In the genomic region with DNA sequence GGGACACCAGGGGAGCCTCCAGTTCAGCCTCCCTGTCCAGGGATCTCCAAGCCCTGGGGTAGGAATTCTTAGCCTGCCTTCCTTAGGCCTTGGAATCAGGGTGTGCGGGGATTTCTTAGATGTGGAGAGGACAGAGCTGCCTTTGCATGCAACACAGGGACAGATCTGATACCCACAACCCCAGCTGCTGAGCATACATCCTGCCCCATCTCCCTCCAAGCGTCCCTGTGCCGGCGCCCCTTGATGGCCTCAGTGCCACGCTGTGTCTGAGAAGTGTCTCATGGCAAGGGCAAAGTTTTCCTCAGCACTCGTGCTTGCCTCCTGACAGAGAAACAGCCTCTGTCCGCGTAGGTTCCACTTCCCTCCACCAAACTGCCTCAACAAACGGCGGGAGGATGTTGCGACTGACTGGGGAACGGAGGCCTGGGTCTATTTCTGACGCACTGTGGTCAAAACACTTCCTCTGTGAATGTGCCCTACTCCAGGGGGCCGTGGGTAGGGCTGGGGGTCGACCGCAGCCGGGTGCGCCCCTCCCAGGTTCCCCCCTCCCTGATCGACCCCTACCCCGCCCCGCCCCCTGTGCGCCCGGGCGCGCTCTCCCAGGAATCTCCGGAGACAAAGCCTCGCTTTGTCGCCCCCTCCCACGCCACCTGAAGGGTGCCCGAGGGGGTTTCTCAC, we compare ENCODE assay signal across 7 cellular contexts. TPM values are rescaled to one million over a fixed set of nuclear protein-coding genes. Genes with fewer than 3 reads are reported as not detected.
A peak's percentile ranks its signal among the peaks of the same experiment; 100 is the strongest.
DNase-seq lines count a peak whose midpoint lies in the region; ATAC-seq, FAIRE-seq and TF ChIP-seq lines count a peak whose summit lies in the region.

No MANE protein-coding gene starts in this region.

- H3K27ac Mint-ChIP-seq in activated T-helper 2 cell treated with anti-CD3 and anti-CD28 coated beads, Interferon-gamma antibody, Interleukin-2, Interleukin-4, amounts not matched to agents 10 μg/mL and 5 μg/mL and 100 μg/mL, durations not matched to agents 14 hours and 24 hours and 36 hours, result peak overlapping the region; percentile 94
- peak overlapping the region; percentile 99 for H3K27ac Mint-ChIP-seq in glutamatergic neuron (ENCODE audit: unreplicated experiment)

- no peaks in the 10 kb centered on the region for H3K9me3 ChIP-seq in Peyer's patch

- no peak for FAIRE-seq in RCC 7860 (lab: Jason Lieb, UNC)

- no peaks in the 10 kb centered on the region for H3K9me3 Mint-ChIP-seq in activated T-helper 2 cell treated with anti-CD3 and anti-CD28 coated beads, Interferon-gamma antibody, Interleukin-2, Interleukin-4, amounts not matched to agents 10 μg/mL and 5 μg/mL and 100 μg/mL, durations not matched to agents 14 hours and 24 hours and 36 hours
- H3K9me3 Mint-ChIP-seq in glutamatergic neuron (ENCODE audit: unreplicated experiment), result peaks cover 24% of the 10 kb centered on the region

- no peaks in the 10 kb centered on the region for H3K27me3 Mint-ChIP-seq in activated T-helper 2 cell treated with anti-CD3 and anti-CD28 coated beads, Interferon-gamma antibody, Interleukin-2, Interleukin-4, amounts not matched to agents 10 μg/mL and 5 μg/mL and 100 μg/mL, durations not matched to agents 14 hours and 24 hours and 36 hours (ENCODE audit: low read depth)
- peaks cover 19% of the 10 kb centered on the region for H3K27me3 Mint-ChIP-seq in glutamatergic neuron (ENCODE audit: unreplicated experiment)

- no peak for TF ChIP-seq CTCF in Peyer's patch (IDR thresholded peaks at IDR 0.05)
- no peak for TF ChIP-seq CTCF in glutamatergic neuron (IDR thresholded peaks at IDR 0.05; ENCODE audit: partially characterized antibody, unreplicated experiment)

- H3K27ac ChIP-seq in Peyer's patch, result peak overlapping the region; percentile 92 to 98 (median 94)
- peak overlapping the region; percentile 48 for H3K27ac ChIP-seq in rectal smooth muscle tissue (ENCODE audit: low read depth, low read length)

- H3K27me3 ChIP-seq in Peyer's patch, result no peaks in the 10 kb centered on the region
- no peaks in the 10 kb centered on the region for H3K27me3 ChIP-seq in rectal smooth muscle tissue (ENCODE audit: control insufficient read depth, insufficient read depth, low read length)

- DNase-seq in Peyer's patch (peak; percentile 64 to 92 (median 88)), glutamatergic neuron (peak; percentile 60), RCC 7860 (ENCODE audit: low spot score) (no peak)
- peak; percentile 64 for DNase-seq in activated T-helper 2 cell treated with anti-CD3 and anti-CD28 coated beads, Interferon-gamma antibody, Interleukin-2, Interleukin-4, amounts not matched to agents 10 μg/mL and 5 μg/mL and 100 μg/mL, durations not matched to agents 14 hours and 24 hours and 36 hours (ENCODE audit: low spot score)

- ATAC-seq in GM18870 (IDR thresholded peaks at IDR 0.05; ENCODE audit: unreplicated experiment), result peak; percentile 13
- peak; percentile 15 for ATAC-seq in HG02970 (IDR thresholded peaks at IDR 0.05; ENCODE audit: low FRiP score, unreplicated experiment)

- H3K4me3 ChIP-seq in Peyer's patch, result peak overlapping the region; percentile 68 to 79 (median 72)
- peak overlapping the region; percentile 97 for H3K4me3 ChIP-seq in rectal smooth muscle tissue (ENCODE audit: low read length)

- TF ChIP-seq POLR2A in Peyer's patch (IDR thresholded peaks at IDR 0.05), result peak; percentile 17 to 46

- peak overlapping the region; percentile 97 for H3K4me3 Mint-ChIP-seq in activated T-helper 2 cell treated with anti-CD3 and anti-CD28 coated beads, Interferon-gamma antibody, Interleukin-2, Interleukin-4, amounts not matched to agents 10 μg/mL and 5 μg/mL and 100 μg/mL, durations not matched to agents 14 hours and 24 hours and 36 hours (ENCODE audit: low read depth)
- H3K4me3 Mint-ChIP-seq in glutamatergic neuron (ENCODE audit: unreplicated experiment), result peak overlapping the region; percentile 94

- H3K9ac ChIP-seq in rectal smooth muscle tissue (ENCODE audit: low read length), result peak overlapping the region; percentile 82

- H3K36me3 ChIP-seq in Peyer's patch (peaks cover 0 to 27% (median 0%) of the 10 kb centered on the region in 3 donors), rectal smooth muscle tissue (ENCODE audit: control insufficient read depth, insufficient read depth, low read length) (peaks cover 8% of the 10 kb centered on the region)

- intact Hi-C loops in activated T-helper 2 cell treated with anti-CD3 and anti-CD28 coated beads, Interferon-gamma antibody, Interleukin-2, Interleukin-4, amounts not matched to agents 10 μg/mL and 5 μg/mL and 100 μg/mL, durations not matched to agents 14 hours and 24 hours and 36 hours (cut with micrococcal nuclease), result loop anchor here (1.0 to 10.0 kb wide), 7 partner anchors 14 to 730 kb away; a partner anchor contains a TSS

- peaks cover 64% of the 10 kb centered on the region for H3K4me1 Mint-ChIP-seq in activated T-helper 2 cell treated with anti-CD3 and anti-CD28 coated beads, Interferon-gamma antibody, Interleukin-2, Interleukin-4, amounts not matched to agents 10 μg/mL and 5 μg/mL and 100 μg/mL, durations not matched to agents 14 hours and 24 hours and 36 hours (ENCODE audit: low read depth)
- H3K4me1 Mint-ChIP-seq in glutamatergic neuron (ENCODE audit: low read depth, unreplicated experiment), result peaks cover 27% of the 10 kb centered on the region

- H3K4me1 ChIP-seq in Peyer's patch, result peaks cover 0 to 45% (median 28%) of the 10 kb centered on the region in 4 donors
- H3K4me1 ChIP-seq in rectal smooth muscle tissue (ENCODE audit: control insufficient read depth, insufficient read depth, low read length), result peaks cover 3% of the 10 kb centered on the region

- peaks cover 47% of the 10 kb centered on the region for H3K36me3 Mint-ChIP-seq in activated T-helper 2 cell treated with anti-CD3 and anti-CD28 coated beads, Interferon-gamma antibody, Interleukin-2, Interleukin-4, amounts not matched to agents 10 μg/mL and 5 μg/mL and 100 μg/mL, durations not matched to agents 14 hours and 24 hours and 36 hours (ENCODE audit: low read depth)
- H3K36me3 Mint-ChIP-seq in glutamatergic neuron (ENCODE audit: unreplicated experiment), result peaks cover 5% of the 10 kb centered on the region

RNA-seq across cellular contexts. Expression of a gene that starts 0.9 kb away (rescaled TPM):
- 100 to 1,000 TPM; 154 to 291 (median 223) TPM for total RNA-seq in Peyer's patch
- 47.8 and 51.8 TPM in 2 replicates for total RNA-seq in activated T-helper 2 cell treated with anti-CD3 and anti-CD28 coated beads, Interferon-gamma antibody, Interleukin-2, Interleukin-4, amounts not matched to agents 10 μg/mL and 5 μg/mL and 100 μg/mL, durations not matched to agents 14 hours and 24 hours and 36 hours
- 782 TPM for total RNA-seq in glutamatergic neuron (ENCODE audit: unreplicated experiment)

RNA-seq across cellular contexts. Expression of a gene that starts 14.1 kb away (rescaled TPM):
- total RNA-seq in Peyer's patch (10 to 100 TPM; 20.6 to 34.5 (median 26.8) TPM), glutamatergic neuron (ENCODE audit: unreplicated experiment) (6.4 TPM)
- 14.7 and 17.5 TPM in 2 replicates for total RNA-seq in activated T-helper 2 cell treated with anti-CD3 and anti-CD28 coated beads, Interferon-gamma antibody, Interleukin-2, Interleukin-4, amounts not matched to agents 10 μg/mL and 5 μg/mL and 100 μg/mL, durations not matched to agents 14 hours and 24 hours and 36 hours

RNA-seq across cellular contexts. Expression of a gene that starts 14.2 kb away (rescaled TPM):
- total RNA-seq in Peyer's patch, result under 1 TPM in 2 of 4 donors, not detected in 2; 0.27 to 0.53 TPM
- 0.32 TPM in 1 of 2 replicates, not detected in the other for total RNA-seq in activated T-helper 2 cell treated with anti-CD3 and anti-CD28 coated beads, Interferon-gamma antibody, Interleukin-2, Interleukin-4, amounts not matched to agents 10 μg/mL and 5 μg/mL and 100 μg/mL, durations not matched to agents 14 hours and 24 hours and 36 hours
- total RNA-seq in glutamatergic neuron (ENCODE audit: unreplicated experiment), result 0.83 TPM

RNA-seq across cellular contexts. Expression of a gene that starts 28.4 kb away (rescaled TPM):
- total RNA-seq in Peyer's patch, result 10 to 100 TPM in 2 of 4 donors, 1 to 10 TPM in 2; 6.7 to 11.6 (median 9.1) TPM
- total RNA-seq in activated T-helper 2 cell treated with anti-CD3 and anti-CD28 coated beads, Interferon-gamma antibody, Interleukin-2, Interleukin-4, amounts not matched to agents 10 μg/mL and 5 μg/mL and 100 μg/mL, durations not matched to agents 14 hours and 24 hours and 36 hours, result 17.7 and 18.8 TPM in 2 replicates
- 6.4 TPM for total RNA-seq in glutamatergic neuron (ENCODE audit: unreplicated experiment)
